In the genomic region with DNA sequence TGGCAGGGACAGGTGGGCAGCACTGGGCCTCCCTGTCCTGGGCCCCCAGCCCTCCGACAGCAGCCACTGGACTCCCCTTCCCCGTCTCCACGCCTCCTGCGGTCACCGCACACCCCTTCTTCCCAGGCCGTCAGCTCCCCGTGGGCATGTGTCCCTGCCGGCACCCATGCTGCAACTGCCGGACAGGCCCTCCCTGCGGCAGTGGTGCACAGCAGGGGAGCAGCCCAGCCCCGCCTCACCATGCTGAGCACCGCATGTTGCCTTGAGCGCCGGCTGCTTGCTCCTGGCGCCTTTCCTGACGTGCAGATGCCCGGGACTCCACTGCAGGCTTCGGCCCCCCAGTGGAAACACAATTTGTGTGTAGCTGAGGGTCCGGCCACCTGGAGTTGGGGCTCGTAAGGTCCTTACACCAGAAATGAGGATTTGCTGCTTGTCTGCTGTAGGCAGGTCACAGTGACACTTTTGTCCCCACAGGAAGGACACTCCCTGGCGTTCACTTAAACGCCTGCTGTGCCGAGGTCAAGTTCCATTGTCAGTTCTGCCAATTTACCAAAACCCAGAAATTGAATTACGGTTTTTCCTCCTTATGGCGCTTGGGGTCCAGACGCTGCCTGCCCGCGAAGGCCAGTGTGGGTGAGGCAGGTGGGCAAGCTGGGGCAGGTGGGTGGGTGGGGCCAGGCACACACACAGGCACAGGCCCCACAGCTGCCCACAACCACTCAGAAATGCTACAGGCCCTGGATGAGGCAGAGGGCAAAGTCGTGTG, we compare ENCODE assay signal across 19 cellular contexts. TPM values are rescaled to one million over a fixed set of nuclear protein-coding genes. Genes with fewer than 3 reads are reported as not detected.
"Had no signal": no experiment of that assay in that cellular context is flagged by ENCODE, and none has a peak within 500 bp of the region (broad histone marks: within the 10 kb centered on the region; RNA-seq: fewer than 3 reads in every experiment).

No MANE protein-coding gene starts in this region.

- DNase-seq: activated CD4-positive, alpha-beta T cell treated with anti-CD3 and anti-CD28 coated beads for 48 hours; activated CD8-positive, alpha-beta memory T cell treated with anti-CD3 and anti-CD28 coated beads, Interleukin-2, amount 50 U/mL, for 4 hours; activated CD8-positive, alpha-beta T cell treated with anti-CD3 and anti-CD28 coated beads, Interleukin-2, amount 10 ng/mL, durations not matched to agents 7 days and 5 days; activated gamma-delta T cell; activated naive CD8-positive, alpha-beta T cell treated with anti-CD3 and anti-CD28 coated beads, Interleukin-2, amount 10 ng/mL, durations not matched to agents 7 days and 5 days; activated T-cell treated with anti-CD3 and anti-CD28 coated beads, Interleukin-2, amount 50 U/mL, for 72 hours; anterior cingulate cortex; brain microvascular endothelial cell; cerebellar nuclear complex; effector memory CD8-positive, alpha-beta T cell; foreskin keratinocyte; glutamatergic neuron; kidney glomerular epithelial cell; mesenchymal stem cell; naive thymus-derived CD8-positive, alpha-beta T cell; uterus; WERI-Rb-1 had no signal

- H3K27me3 Mint-ChIP-seq: activated naive CD8-positive, alpha-beta T cell treated with anti-CD3 and anti-CD28 coated beads, Interleukin-2, amount 10 ng/mL, durations not matched to agents 7 days and 5 days; dendritic cell treated with granulocyte-macrophage colony-stimulating factor and Interleukin-4, amounts not matched to agents 40 ng/mL and 50 ng/mL, for 4 days; effector memory CD8-positive, alpha-beta T cell; naive thymus-derived CD8-positive, alpha-beta T cell; stimulated activated memory B cell treated with anti-CD40 and anti-IgM and Interleukin-4, amounts not matched to agents 10 μg/mL and 1 μg/mL and 100 μg/mL, for 72 hours had no signal

- ATAC-seq: activated CD8-positive, alpha-beta T cell treated with anti-CD3 and anti-CD28 coated beads, Interleukin-2, amount 10 ng/mL, durations not matched to agents 7 days and 5 days; effector memory CD8-positive, alpha-beta T cell; foreskin keratinocyte; naive thymus-derived CD8-positive, alpha-beta T cell; stimulated activated memory B cell treated with anti-CD40 and anti-IgM and Interleukin-4, amounts not matched to agents 10 μg/mL and 1 μg/mL and 100 μg/mL, for 72 hours had no signal

- H3K27ac Mint-ChIP-seq: activated CD8-positive, alpha-beta T cell treated with anti-CD3 and anti-CD28 coated beads, Interleukin-2, amount 10 ng/mL, durations not matched to agents 7 days and 5 days; activated naive CD8-positive, alpha-beta T cell treated with anti-CD3 and anti-CD28 coated beads, Interleukin-2, amount 10 ng/mL, durations not matched to agents 7 days and 5 days; activated T-cell treated with anti-CD3 and anti-CD28 coated beads, Interleukin-2, amount 50 U/mL, for 72 hours; dendritic cell treated with granulocyte-macrophage colony-stimulating factor and Interleukin-4, amounts not matched to agents 40 ng/mL and 50 ng/mL, for 4 days; stimulated activated memory B cell treated with anti-CD40 and anti-IgM and Interleukin-4, amounts not matched to agents 10 μg/mL and 1 μg/mL and 100 μg/mL, for 72 hours had no signal

- H3K9me3 Mint-ChIP-seq: activated naive CD8-positive, alpha-beta T cell treated with anti-CD3 and anti-CD28 coated beads, Interleukin-2, amount 10 ng/mL, durations not matched to agents 7 days and 5 days; activated T-cell treated with anti-CD3 and anti-CD28 coated beads, Interleukin-2, amount 50 U/mL, for 72 hours; dendritic cell treated with granulocyte-macrophage colony-stimulating factor and Interleukin-4, amounts not matched to agents 40 ng/mL and 50 ng/mL, for 4 days; effector memory CD8-positive, alpha-beta T cell; naive thymus-derived CD8-positive, alpha-beta T cell; stimulated activated memory B cell treated with anti-CD40 and anti-IgM and Interleukin-4, amounts not matched to agents 10 μg/mL and 1 μg/mL and 100 μg/mL, for 72 hours had no signal

- H3K4me3 Mint-ChIP-seq: activated CD8-positive, alpha-beta T cell treated with anti-CD3 and anti-CD28 coated beads, Interleukin-2, amount 10 ng/mL, durations not matched to agents 7 days and 5 days; activated naive CD8-positive, alpha-beta T cell treated with anti-CD3 and anti-CD28 coated beads, Interleukin-2, amount 10 ng/mL, durations not matched to agents 7 days and 5 days; activated T-cell treated with anti-CD3 and anti-CD28 coated beads, Interleukin-2, amount 50 U/mL, for 72 hours; dendritic cell treated with granulocyte-macrophage colony-stimulating factor and Interleukin-4, amounts not matched to agents 40 ng/mL and 50 ng/mL, for 4 days; effector memory CD8-positive, alpha-beta T cell; stimulated activated memory B cell treated with anti-CD40 and anti-IgM and Interleukin-4, amounts not matched to agents 10 μg/mL and 1 μg/mL and 100 μg/mL, for 72 hours had no signal

- H3K4me1 Mint-ChIP-seq: activated naive CD8-positive, alpha-beta T cell treated with anti-CD3 and anti-CD28 coated beads, Interleukin-2, amount 10 ng/mL, durations not matched to agents 7 days and 5 days had no signal

RNA-seq across cellular contexts. Expression of a gene that starts 28.2 kb away (rescaled TPM):
- total RNA-seq: activated CD8-positive, alpha-beta T cell treated with anti-CD3 and anti-CD28 coated beads, Interleukin-2, amount 10 ng/mL, durations not matched to agents 7 days and 5 days; activated T-cell treated with anti-CD3 and anti-CD28 coated beads, Interleukin-2, amount 50 U/mL, for 72 hours had no signal
